ENCODE assay signal across 19 cellular contexts in genomic region chr19:31529121-31529520, GRCh38.
DNase-seq lines count a peak whose midpoint lies in the region; ATAC-seq, FAIRE-seq and TF ChIP-seq lines count a peak whose summit lies in the region.
"Had no signal": no experiment of that assay in that cellular context is flagged by ENCODE, and none has a peak within 500 bp of the region (broad histone marks: within the 10 kb centered on the region; RNA-seq: fewer than 3 reads in every experiment).

No MANE protein-coding gene starts in this region.

- no peaks in the 10 kb centered on the region for H3K36me3 Mint-ChIP-seq in effector memory CD8-positive, alpha-beta T cell (ENCODE audit: insufficient read depth)
- H3K36me3 Mint-ChIP-seq: CD8-positive, alpha-beta memory T cell had no signal

- H3K4me3 ChIP-seq in left ventricle myocardium inferior (no peak overlapping the region), bronchial epithelial cell (ENCODE audit: low read depth, low read length) (no peak overlapping the region), ascending aorta (no peak overlapping the region)
- H3K4me3 ChIP-seq: BLaER1, GM12878, GM23248 had no signal

- no peak for ATAC-seq in effector memory CD8-positive, alpha-beta T cell (replicated peaks)
- no peak for ATAC-seq in GM21447 (IDR thresholded peaks at IDR 0.05; ENCODE audit: unreplicated experiment)
- ATAC-seq: GM12878, HCT116 had no signal

- no peaks in the 10 kb centered on the region for H3K4me1 Mint-ChIP-seq in effector memory CD8-positive, alpha-beta T cell (ENCODE audit: low read depth in 2 of 2)
- H3K4me1 Mint-ChIP-seq: CD8-positive, alpha-beta memory T cell had no signal

- H3K9me3 Mint-ChIP-seq in effector memory CD8-positive, alpha-beta T cell, result peaks cover 8 to 16% of the 10 kb centered on the region in 2 donors

- no peak overlapping the region for H3K27ac ChIP-seq in left ventricle myocardium inferior (replicated peaks)
- H3K27ac ChIP-seq in ascending aorta, result no peak overlapping the region
- H3K27ac ChIP-seq: BLaER1, GM23248, HL-60 had no signal

- H3K27me3 ChIP-seq in left ventricle myocardium inferior (ENCODE audit: low read depth) (peaks cover 23% of the 10 kb centered on the region), bronchial epithelial cell (ENCODE audit: control insufficient read depth, insufficient read depth, low read length) (no peaks in the 10 kb centered on the region), ascending aorta (no peaks in the 10 kb centered on the region)
- H3K27me3 ChIP-seq: BLaER1 had no signal

- no peak for TF ChIP-seq CTCF in left ventricle myocardium inferior (IDR thresholded peaks at IDR 0.05; ENCODE audit: borderline replicate concordance)
- no peak for TF ChIP-seq CTCF in bronchial epithelial cell (IDR thresholded peaks at IDR 0.05; ENCODE audit: insufficient read depth, low read length, severe bottlenecking)
- no peak for TF ChIP-seq CTCF in ascending aorta (IDR thresholded peaks at IDR 0.05)

- intact Hi-C loops in cardiac septum (cut with DNase I), result no loop called here
- intact Hi-C loops in left ventricle myocardium inferior (cut with micrococcal nuclease), result no loop called here
- intact Hi-C loops in ascending aorta (cut with DNase I), result no loop called here

- DNase-seq in cardiac septum (ENCODE audit: low spot score) (peak; percentile 10), left ventricle myocardium inferior (no peak), bronchial epithelial cell (ENCODE audit: low read depth) (peak; percentile 2), islet precursor cell (peak; percentile 66), ascending aorta (ENCODE audit: low spot score in 2 of 2) (no peak)
- DNase-seq in effector memory CD8-positive, alpha-beta T cell, result no peak
- DNase-seq: 8988T; AML-193; Caco-2; CD8-positive, alpha-beta memory T cell; DND-41; GM23248 had no signal

- H3K9me3 ChIP-seq in left ventricle myocardium inferior (replicated peaks), result peaks cover 42% of the 10 kb centered on the region
- H3K9me3 ChIP-seq in ascending aorta, result peaks cover 3 to 7% of the 10 kb centered on the region in 2 donors

- no peaks in the 10 kb centered on the region for H3K4me1 ChIP-seq in left ventricle myocardium inferior
- no peaks in the 10 kb centered on the region for H3K4me1 ChIP-seq in ascending aorta
- H3K4me1 ChIP-seq: BLaER1, Caco-2 had no signal

- H3K4me3 Mint-ChIP-seq in effector memory CD8-positive, alpha-beta T cell, result no peak overlapping the region

- no peak overlapping the region for H3K27ac Mint-ChIP-seq in effector memory CD8-positive, alpha-beta T cell
- H3K27ac Mint-ChIP-seq: CD8-positive, alpha-beta memory T cell had no signal

- peaks cover 11 to 16% of the 10 kb centered on the region in 2 donors for H3K27me3 Mint-ChIP-seq in effector memory CD8-positive, alpha-beta T cell

- H3K36me3 ChIP-seq in left ventricle myocardium inferior (no peaks in the 10 kb centered on the region), bronchial epithelial cell (ENCODE audit: control insufficient read depth, insufficient read depth, low read length) (no peaks in the 10 kb centered on the region), ascending aorta (no peaks in the 10 kb centered on the region)
- H3K36me3 ChIP-seq: BLaER1 had no signal

- no peak for FAIRE-seq in bronchial epithelial cell (lab: Jason Lieb, UNC)
- FAIRE-seq: GM12878, GM18507, H54 had no signal

Comparison
In these comparisons a context has a peak if more than half of its experiments do, and no peak if none do; other contexts are left out.
1. DNase-seq: peak in cardiac septum (single experiment), bronchial epithelial cell (single experiment) and islet precursor cell (single experiment); none in left ventricle myocardium inferior (single experiment), effector memory CD8-positive, alpha-beta T cell (0 of 3) and ascending aorta (0 of 2).